ENCODE assay signal across 2 cellular contexts in the genomic region with DNA sequence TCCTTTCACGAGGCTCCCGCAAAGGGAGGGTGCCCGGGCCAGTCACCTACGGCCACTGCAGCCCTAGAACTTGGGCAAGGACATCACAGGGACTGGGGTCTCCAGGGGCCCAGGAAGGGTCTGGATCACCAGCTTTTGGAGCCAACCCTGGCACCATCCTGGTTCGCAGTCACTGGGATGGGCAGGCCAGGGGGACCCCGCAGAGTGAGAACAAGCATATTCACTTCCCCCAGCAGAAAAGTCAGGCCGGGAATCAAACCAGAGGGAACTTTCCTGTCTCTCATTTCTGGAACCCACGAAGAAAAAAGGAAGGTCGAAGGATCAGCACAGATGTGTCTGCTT.
TF ChIP-seq lines count a peak whose summit lies in the region.

No MANE protein-coding gene starts in this region.

TF ChIP-seq in A549, 52 proteins besides CTCF, POLR2A, EP300 and RAD21:
- TF ChIP-seq NPAS2 (CRISPR knock-in tag; IDR thresholded peaks at IDR 0.05; ENCODE audit: borderline replicate concordance) (no peak), FOSB (CRISPR knock-in tag; IDR thresholded peaks at IDR 0.05) (no peak), TFCP2L1 (CRISPR knock-in tag; IDR thresholded peaks at IDR 0.05) (no peak), RNF2 (IDR thresholded peaks at IDR 0.05; ENCODE audit: borderline replicate concordance, low read depth) (no peak), NFE2L2 (conservative IDR thresholded peaks at IDR 0.05; ENCODE audit: low read length) (no peak), TP53 (CRISPR knock-in tag; IDR thresholded peaks at IDR 0.05) (no peak), POLR2AphosphoS2 (conservative IDR thresholded peaks at IDR 0.05; ENCODE audit: low read length) (no peak), ZNF302 (CRISPR knock-in tag; IDR thresholded peaks at IDR 0.05) (no peak), HOXA7 (CRISPR knock-in tag; IDR thresholded peaks at IDR 0.05) (no peak), MAFK (IDR thresholded peaks at IDR 0.05; ENCODE audit: partially characterized antibody) (no peak), HOXB13 (CRISPR knock-in tag; IDR thresholded peaks at IDR 0.05; ENCODE audit: low read depth) (no peak), EHMT2 (IDR thresholded peaks at IDR 0.05; ENCODE audit: low read depth) (no peak)
- TF ChIP-seq, protein P1, sequence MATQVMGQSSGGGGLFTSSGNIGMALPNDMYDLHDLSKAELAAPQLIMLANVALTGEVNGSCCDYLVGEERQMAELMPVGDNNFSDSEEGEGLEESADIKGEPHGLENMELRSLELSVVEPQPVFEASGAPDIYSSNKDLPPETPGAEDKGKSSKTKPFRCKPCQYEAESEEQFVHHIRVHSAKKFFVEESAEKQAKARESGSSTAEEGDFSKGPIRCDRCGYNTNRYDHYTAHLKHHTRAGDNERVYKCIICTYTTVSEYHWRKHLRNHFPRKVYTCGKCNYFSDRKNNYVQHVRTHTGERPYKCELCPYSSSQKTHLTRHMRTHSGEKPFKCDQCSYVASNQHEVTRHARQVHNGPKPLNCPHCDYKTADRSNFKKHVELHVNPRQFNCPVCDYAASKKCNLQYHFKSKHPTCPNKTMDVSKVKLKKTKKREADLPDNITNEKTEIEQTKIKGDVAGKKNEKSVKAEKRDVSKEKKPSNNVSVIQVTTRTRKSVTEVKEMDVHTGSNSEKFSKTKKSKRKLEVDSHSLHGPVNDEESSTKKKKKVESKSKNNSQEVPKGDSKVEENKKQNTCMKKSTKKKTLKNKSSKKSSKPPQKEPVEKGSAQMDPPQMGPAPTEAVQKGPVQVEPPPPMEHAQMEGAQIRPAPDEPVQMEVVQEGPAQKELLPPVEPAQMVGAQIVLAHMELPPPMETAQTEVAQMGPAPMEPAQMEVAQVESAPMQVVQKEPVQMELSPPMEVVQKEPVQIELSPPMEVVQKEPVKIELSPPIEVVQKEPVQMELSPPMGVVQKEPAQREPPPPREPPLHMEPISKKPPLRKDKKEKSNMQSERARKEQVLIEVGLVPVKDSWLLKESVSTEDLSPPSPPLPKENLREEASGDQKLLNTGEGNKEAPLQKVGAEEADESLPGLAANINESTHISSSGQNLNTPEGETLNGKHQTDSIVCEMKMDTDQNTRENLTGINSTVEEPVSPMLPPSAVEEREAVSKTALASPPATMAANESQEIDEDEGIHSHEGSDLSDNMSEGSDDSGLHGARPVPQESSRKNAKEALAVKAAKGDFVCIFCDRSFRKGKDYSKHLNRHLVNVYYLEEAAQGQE (IDR thresholded peaks at IDR 0.05): no peak
- TF ChIP-seq, protein P2, sequence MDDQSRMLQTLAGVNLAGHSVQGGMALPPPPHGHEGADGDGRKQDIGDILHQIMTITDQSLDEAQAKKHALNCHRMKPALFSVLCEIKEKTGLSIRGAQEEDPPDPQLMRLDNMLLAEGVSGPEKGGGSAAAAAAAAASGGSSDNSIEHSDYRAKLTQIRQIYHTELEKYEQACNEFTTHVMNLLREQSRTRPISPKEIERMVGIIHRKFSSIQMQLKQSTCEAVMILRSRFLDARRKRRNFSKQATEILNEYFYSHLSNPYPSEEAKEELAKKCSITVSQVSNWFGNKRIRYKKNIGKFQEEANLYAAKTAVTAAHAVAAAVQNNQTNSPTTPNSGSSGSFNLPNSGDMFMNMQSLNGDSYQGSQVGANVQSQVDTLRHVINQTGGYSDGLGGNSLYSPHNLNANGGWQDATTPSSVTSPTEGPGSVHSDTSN (IDR thresholded peaks at IDR 0.05): no peak
- TF ChIP-seq, protein P3, sequence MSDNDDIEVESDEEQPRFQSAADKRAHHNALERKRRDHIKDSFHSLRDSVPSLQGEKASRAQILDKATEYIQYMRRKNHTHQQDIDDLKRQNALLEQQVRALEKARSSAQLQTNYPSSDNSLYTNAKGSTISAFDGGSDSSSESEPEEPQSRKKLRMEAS (IDR thresholded peaks at IDR 0.05): no peak
- TF ChIP-seq, protein P4, sequence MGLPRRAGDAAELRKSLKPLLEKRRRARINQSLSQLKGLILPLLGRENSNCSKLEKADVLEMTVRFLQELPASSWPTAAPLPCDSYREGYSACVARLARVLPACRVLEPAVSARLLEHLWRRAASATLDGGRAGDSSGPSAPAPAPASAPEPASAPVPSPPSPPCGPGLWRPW (IDR thresholded peaks at IDR 0.05): no peak
- TF ChIP-seq, protein P5, sequence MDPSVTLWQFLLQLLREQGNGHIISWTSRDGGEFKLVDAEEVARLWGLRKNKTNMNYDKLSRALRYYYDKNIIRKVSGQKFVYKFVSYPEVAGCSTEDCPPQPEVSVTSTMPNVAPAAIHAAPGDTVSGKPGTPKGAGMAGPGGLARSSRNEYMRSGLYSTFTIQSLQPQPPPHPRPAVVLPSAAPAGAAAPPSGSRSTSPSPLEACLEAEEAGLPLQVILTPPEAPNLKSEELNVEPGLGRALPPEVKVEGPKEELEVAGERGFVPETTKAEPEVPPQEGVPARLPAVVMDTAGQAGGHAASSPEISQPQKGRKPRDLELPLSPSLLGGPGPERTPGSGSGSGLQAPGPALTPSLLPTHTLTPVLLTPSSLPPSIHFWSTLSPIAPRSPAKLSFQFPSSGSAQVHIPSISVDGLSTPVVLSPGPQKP (IDR thresholded peaks at IDR 0.05; ENCODE audit: low read depth, low read length): no peak
- TF ChIP-seq, protein P6, sequence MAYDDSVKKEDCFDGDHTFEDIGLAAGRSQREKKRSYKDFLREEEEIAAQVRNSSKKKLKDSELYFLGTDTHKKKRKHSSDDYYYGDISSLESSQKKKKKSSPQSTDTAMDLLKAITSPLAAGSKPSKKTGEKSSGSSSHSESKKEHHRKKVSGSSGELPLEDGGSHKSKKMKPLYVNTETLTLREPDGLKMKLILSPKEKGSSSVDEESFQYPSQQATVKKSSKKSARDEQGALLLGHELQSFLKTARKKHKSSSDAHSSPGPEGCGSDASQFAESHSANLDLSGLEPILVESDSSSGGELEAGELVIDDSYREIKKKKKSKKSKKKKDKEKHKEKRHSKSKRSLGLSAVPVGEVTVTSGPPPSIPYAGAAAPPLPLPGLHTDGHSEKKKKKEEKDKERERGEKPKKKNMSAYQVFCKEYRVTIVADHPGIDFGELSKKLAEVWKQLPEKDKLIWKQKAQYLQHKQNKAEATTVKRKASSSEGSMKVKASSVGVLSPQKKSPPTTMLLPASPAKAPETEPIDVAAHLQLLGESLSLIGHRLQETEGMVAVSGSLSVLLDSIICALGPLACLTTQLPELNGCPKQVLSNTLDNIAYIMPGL (CRISPR knock-in tag; IDR thresholded peaks at IDR 0.05; ENCODE audit: borderline replicate concordance): no peak

TF ChIP-seq in IMR-90, 13 proteins besides CTCF, POLR2A, EP300 and RAD21:
- no peak for TF ChIP-seq SMC3 (IDR thresholded peaks at IDR 0.05; ENCODE audit: low read depth, low read length)
- TF ChIP-seq BHLHE40 (IDR thresholded peaks at IDR 0.05; ENCODE audit: low read depth, low read length): no peak
- TF ChIP-seq MAFK (IDR thresholded peaks at IDR 0.05; ENCODE audit: low read depth, low read length): no peak
- TF ChIP-seq MAZ (IDR thresholded peaks at IDR 0.05; ENCODE audit: borderline replicate concordance, low read depth, low read length): no peak
- no peak for TF ChIP-seq CHD1 (IDR thresholded peaks at IDR 0.05; ENCODE audit: low read depth, low read length)
- TF ChIP-seq, protein P5 (IDR thresholded peaks at IDR 0.05; ENCODE audit: borderline replicate concordance, low read depth, low read length): no peak
